In genomic region chr1:15046487-15047165, GRCh38 we compare ENCODE assay signal across 9 cellular contexts.
DNase-seq lines count a peak whose midpoint lies in the region; ATAC-seq and TF ChIP-seq lines count a peak whose summit lies in the region.
"Had no signal": no experiment of that assay in that cellular context is flagged by ENCODE, and none has a peak within 500 bp of the region (broad histone marks: within the 10 kb centered on the region; RNA-seq: fewer than 3 reads in every experiment).

No MANE protein-coding gene starts in this region.

- H3K4me3 Mint-ChIP-seq in activated CD8-positive, alpha-beta memory T cell treated with anti-CD3 and anti-CD28 coated beads, Interleukin-2, amount 10 ng/mL, durations not matched to agents 7 days and 5 days, result no peak overlapping the region
- H3K4me3 Mint-ChIP-seq: stimulated activated naive CD8-positive, alpha-beta T cell treated with anti-CD3 and anti-CD28 coated beads, Interleukin-15, Interleukin-2, amounts not matched to agents 100 ng/mL and 50 ng/mL, for 24 hours had no signal

- peak; percentile 58 for ATAC-seq in activated CD8-positive, alpha-beta memory T cell treated with anti-CD3 and anti-CD28 coated beads, Interleukin-2, amount 10 ng/mL, durations not matched to agents 7 days and 5 days

- no peaks in the 10 kb centered on the region for H3K36me3 Mint-ChIP-seq in activated CD8-positive, alpha-beta memory T cell treated with anti-CD3 and anti-CD28 coated beads, Interleukin-2, amount 10 ng/mL, durations not matched to agents 7 days and 5 days

- no peaks in the 10 kb centered on the region for H3K9me3 ChIP-seq in A673 (ENCODE audit: low read depth, low read length, poor library complexity, severe bottlenecking)

- TF ChIP-seq CTCF in A673 (conservative IDR thresholded peaks at IDR 0.05; ENCODE audit: low read depth, low read length), result peak; percentile 90
- TF ChIP-seq CTCF in GM12865 (IDR thresholded peaks at IDR 0.05; ENCODE audit: insufficient read depth, low read depth, low read length, missing control alignments), result peak; percentile 87
- peak; percentile 93 for TF ChIP-seq CTCF in epithelial cell of esophagus (IDR thresholded peaks at IDR 0.05; ENCODE audit: insufficient read depth, low read depth, low read length, missing control alignments)

- intact Hi-C loops in A673 (cut with micrococcal nuclease; ENCODE audit: unreplicated experiment), result loop anchor here (5.0 kb wide), 3 partner anchors 269 to 1079 kb away; no protein-coding TSS in a partner anchor

- no peaks in the 10 kb centered on the region for H3K27me3 ChIP-seq in A673 (replicated peaks; ENCODE audit: insufficient read depth, low read depth, low read length, poor library complexity)

- H3K36me3 ChIP-seq in A673 (ENCODE audit: insufficient read depth, low read length, poor library complexity, severe bottlenecking), result no peaks in the 10 kb centered on the region

- no peak overlapping the region for H3K27ac Mint-ChIP-seq in activated CD8-positive, alpha-beta memory T cell treated with anti-CD3 and anti-CD28 coated beads, Interleukin-2, amount 10 ng/mL, durations not matched to agents 7 days and 5 days
- H3K27ac Mint-ChIP-seq: stimulated activated naive CD8-positive, alpha-beta T cell treated with anti-CD3 and anti-CD28 coated beads, Interleukin-15, Interleukin-2, amounts not matched to agents 100 ng/mL and 50 ng/mL, for 24 hours had no signal

- no peaks in the 10 kb centered on the region for H3K4me1 ChIP-seq in A673 (ENCODE audit: insufficient read depth, low read length, poor library complexity, severe bottlenecking)

- no peaks in the 10 kb centered on the region for H3K4me1 Mint-ChIP-seq in activated CD8-positive, alpha-beta memory T cell treated with anti-CD3 and anti-CD28 coated beads, Interleukin-2, amount 10 ng/mL, durations not matched to agents 7 days and 5 days

- H3K4me3 ChIP-seq in A673 (ENCODE audit: low read depth, low read length, poor library complexity, severe bottlenecking), result no peak overlapping the region
- no peak overlapping the region for H3K4me3 ChIP-seq in GM12865 (ENCODE audit: low read depth, low read length)
- H3K4me3 ChIP-seq in epithelial cell of esophagus (ENCODE audit: low read length), result no peak overlapping the region

- DNase-seq in A673 (ENCODE audit: low spot score), result peak; percentile 66
- DNase-seq in GM12865 (ENCODE audit: low read depth), result peak; percentile 79
- peak; percentile 52 for DNase-seq in NCI-H2227 treated with DMSO at 0.1 percent for 48 hours (lab: John Stamatoyannopoulos, UW)
- peak; percentile 60 for DNase-seq in activated CD8-positive, alpha-beta memory T cell treated with anti-CD3 and anti-CD28 coated beads, Interleukin-2, amount 10 ng/mL, durations not matched to agents 7 days and 5 days
- peak; percentile 79 for DNase-seq in epithelial cell of esophagus (ENCODE audit: low read depth)
- peak; percentile 72 for DNase-seq in mucosa of gallbladder (ENCODE audit: low spot score)
- peak; percentile 15 to 20 for DNase-seq in stimulated activated CD8-positive, alpha-beta memory T cell treated with anti-CD3 and anti-CD28 coated beads, Interleukin-7, amount 100 ng/mL, for 4 hours (ENCODE audit: low read depth in 2 of 2)
- DNase-seq in mesenteric fat pad (ENCODE audit: low spot score), result no peak

- H3K9me3 Mint-ChIP-seq in activated CD8-positive, alpha-beta memory T cell treated with anti-CD3 and anti-CD28 coated beads, Interleukin-2, amount 10 ng/mL, durations not matched to agents 7 days and 5 days (ENCODE audit: low read depth), result no peaks in the 10 kb centered on the region
- H3K9me3 Mint-ChIP-seq: stimulated activated naive CD8-positive, alpha-beta T cell treated with anti-CD3 and anti-CD28 coated beads, Interleukin-15, Interleukin-2, amounts not matched to agents 100 ng/mL and 50 ng/mL, for 24 hours had no signal

- POLR2A ChIA-PET in A673 (lab: Charles Lee; ENCODE audit: low non-redundant PET), result no interaction called here

- H3K27ac ChIP-seq in A673 (ENCODE audit: low read depth, low read length, poor library complexity, severe bottlenecking), result no peak overlapping the region

- CTCF ChIA-PET in A673 (lab: Charles Lee), result interaction anchor here (0.5 to 1.0 kb wide), 8 partner anchors 8 to 933 kb away, joined by 3 to 5 read pairs (median 3); no protein-coding TSS in a partner anchor
- CTCF ChIA-PET in activated CD8-positive, alpha-beta memory T cell treated with anti-CD3 and anti-CD28 coated beads, Interleukin-2, amount 10 ng/mL, durations not matched to agents 7 days and 5 days (lab: Charles Lee), result interaction anchor here (0.8 to 1.7 kb wide), 5 partner anchors 9 to 19 kb away, joined by 3 to 10 read pairs (median 5); no protein-coding TSS in a partner anchor

- H3K27me3 Mint-ChIP-seq in activated CD8-positive, alpha-beta memory T cell treated with anti-CD3 and anti-CD28 coated beads, Interleukin-2, amount 10 ng/mL, durations not matched to agents 7 days and 5 days, result no peaks in the 10 kb centered on the region
- H3K27me3 Mint-ChIP-seq: stimulated activated naive CD8-positive, alpha-beta T cell treated with anti-CD3 and anti-CD28 coated beads, Interleukin-15, Interleukin-2, amounts not matched to agents 100 ng/mL and 50 ng/mL, for 24 hours had no signal

- BruUV-seq in A673 (replicated peaks; lab: Mats Ljungman, UMichigan), result no TSS peak
